In genomic region chr2:20074001-20074648, GRCh38 we compare ENCODE assay signal across 14 cellular contexts. TPM values are rescaled to one million over a fixed set of nuclear protein-coding genes. Genes with fewer than 3 reads are reported as not detected.
DNase-seq lines count a peak whose midpoint lies in the region; ATAC-seq and TF ChIP-seq lines count a peak whose summit lies in the region.
"Had no signal": no experiment of that assay in that cellular context is flagged by ENCODE, and none has a peak within 500 bp of the region (broad histone marks: within the 10 kb centered on the region; RNA-seq: fewer than 3 reads in every experiment).

No MANE protein-coding gene starts in this region.

- H3K36me3 ChIP-seq in stomach: no peaks in the 10 kb centered on the region

- peaks cover 11 to 26% (median 19%) of the 10 kb centered on the region in 4 donors for H3K4me1 ChIP-seq in stomach

- 32 to 54% (median 46%) methylated on average over 9 of the region's 9 CpGs for WGBS in stomach, 5 donors

- DNase-seq in NCI-H146 (lab: John Stamatoyannopoulos, UW) (peak; percentile 19), NCI-H146 treated with DMSO at 0.1 percent for 48 hours (lab: John Stamatoyannopoulos, UW; ENCODE audit: unreplicated experiment) (no peak), NCI-H510A (lab: John Stamatoyannopoulos, UW) (peak; percentile 15), fibroblast of the aortic adventitia (ENCODE audit: low read depth) (peak; percentile 44), stomach (peak; percentile 72), LoVo (ENCODE audit: low spot score) (no peak)
- DNase-seq: cerebellar nuclear complex; kidney glomerular epithelial cell; NCI-H1436 treated with DMSO at 0.1 percent for 48 hours; stimulated activated naive CD4-positive, alpha-beta T cell treated with Interleukin-2 at 50 U/mL for 16 hours had no signal

- TF ChIP-seq POLR2A in stomach (IDR thresholded peaks at IDR 0.05): no peak

- no peaks in the 10 kb centered on the region for H3K9me3 ChIP-seq in stomach

- intact Hi-C loops in stomach (cut with DNase I; ENCODE audit: low total_unique reads): no loop called here

- peak overlapping the region in 4 of 5 donors; percentile 52 to 72 (median 63) for H3K27ac ChIP-seq in stomach
- H3K27ac ChIP-seq: SK-N-MC had no signal

- no peaks in the 10 kb centered on the region for H3K27me3 ChIP-seq in stomach

- ATAC-seq in HG03432 (IDR thresholded peaks at IDR 0.05; ENCODE audit: unreplicated experiment) (no peak), HG03135 (IDR thresholded peaks at IDR 0.05; ENCODE audit: unreplicated experiment) (no peak)
- ATAC-seq: CD8-positive, alpha-beta T cell had no signal

- H3K4me3 ChIP-seq in fibroblast of the aortic adventitia (ENCODE audit: low read depth, low read length) (no peak overlapping the region), stomach (no peak overlapping the region)
- H3K4me3 ChIP-seq: SK-N-MC had no signal

- no peak for TF ChIP-seq EP300 in stomach (IDR thresholded peaks at IDR 0.05)

- TF ChIP-seq CTCF in fibroblast of the aortic adventitia (IDR thresholded peaks at IDR 0.05; ENCODE audit: insufficient read depth, low read length) (no peak), stomach (IDR thresholded peaks at IDR 0.05) (no peak)

RNA-seq across cellular contexts. Expression of gene LAPTM4A, which starts 22.7 kb away (rescaled TPM):
- 90.2 and 251 TPM in 2 replicates for total RNA-seq in fibroblast of the aortic adventitia (ENCODE audit: low replicate concordance)
- total RNA-seq in stomach: 100 to 1,000 TPM in 2 of 5 donors, 10 to 100 TPM in 3; 38.5 to 238 (median 79.9) TPM
- polyA plus RNA-seq in stomach: 100 to 1,000 TPM in 2 of 3 donors, 10 to 100 TPM in 1; 77.6 to 123 (median 121) TPM

Comparison
In these comparisons a context has a peak if more than half of its experiments do, and no peak if none do; other contexts are left out.
1. DNase-seq: peak in NCI-H146 (single experiment), NCI-H510A (single experiment), fibroblast of the aortic adventitia (single experiment) and stomach (single experiment); none in NCI-H146 treated with DMSO at 0.1 percent for 48 hours (single experiment) and LoVo (single experiment).